In genomic region chr6:75693534-75693933, GRCh38 we compare ENCODE assay signal across 1 cellular context.
TF ChIP-seq lines count a peak whose summit lies in the region.

No MANE protein-coding gene starts in this region.

TF ChIP-seq in HepG2, 621 proteins besides CTCF, POLR2A, EP300 and RAD21 (continued from another document):
- TF ChIP-seq ZNF770 (CRISPR knock-in tag; IDR thresholded peaks at IDR 0.05) (no peak), FOXJ3 (CRISPR knock-in tag; IDR thresholded peaks at IDR 0.05; ENCODE audit: borderline replicate concordance) (no peak), ZNF570 (CRISPR knock-in tag; IDR thresholded peaks at IDR 0.05; ENCODE audit: borderline replicate concordance) (no peak), ZNF839 (CRISPR knock-in tag; IDR thresholded peaks at IDR 0.05; ENCODE audit: borderline replicate concordance) (no peak), ZNF225 (CRISPR knock-in tag; IDR thresholded peaks at IDR 0.05) (no peak), KLF12 (CRISPR knock-in tag; IDR thresholded peaks at IDR 0.05; ENCODE audit: borderline replicate concordance) (no peak), ZNF549 (CRISPR knock-in tag; IDR thresholded peaks at IDR 0.05) (no peak), FOXA3 (CRISPR knock-in tag; IDR thresholded peaks at IDR 0.05) (no peak), CEBPB (IDR thresholded peaks at IDR 0.05; ENCODE audit: borderline replicate concordance, low read depth, low read length) (no peak), ARID2 (CRISPR knock-in tag; IDR thresholded peaks at IDR 0.05; ENCODE audit: borderline replicate concordance) (no peak), ZNF563 (CRISPR knock-in tag; IDR thresholded peaks at IDR 0.05) (no peak)
- TF ChIP-seq, protein P1, sequence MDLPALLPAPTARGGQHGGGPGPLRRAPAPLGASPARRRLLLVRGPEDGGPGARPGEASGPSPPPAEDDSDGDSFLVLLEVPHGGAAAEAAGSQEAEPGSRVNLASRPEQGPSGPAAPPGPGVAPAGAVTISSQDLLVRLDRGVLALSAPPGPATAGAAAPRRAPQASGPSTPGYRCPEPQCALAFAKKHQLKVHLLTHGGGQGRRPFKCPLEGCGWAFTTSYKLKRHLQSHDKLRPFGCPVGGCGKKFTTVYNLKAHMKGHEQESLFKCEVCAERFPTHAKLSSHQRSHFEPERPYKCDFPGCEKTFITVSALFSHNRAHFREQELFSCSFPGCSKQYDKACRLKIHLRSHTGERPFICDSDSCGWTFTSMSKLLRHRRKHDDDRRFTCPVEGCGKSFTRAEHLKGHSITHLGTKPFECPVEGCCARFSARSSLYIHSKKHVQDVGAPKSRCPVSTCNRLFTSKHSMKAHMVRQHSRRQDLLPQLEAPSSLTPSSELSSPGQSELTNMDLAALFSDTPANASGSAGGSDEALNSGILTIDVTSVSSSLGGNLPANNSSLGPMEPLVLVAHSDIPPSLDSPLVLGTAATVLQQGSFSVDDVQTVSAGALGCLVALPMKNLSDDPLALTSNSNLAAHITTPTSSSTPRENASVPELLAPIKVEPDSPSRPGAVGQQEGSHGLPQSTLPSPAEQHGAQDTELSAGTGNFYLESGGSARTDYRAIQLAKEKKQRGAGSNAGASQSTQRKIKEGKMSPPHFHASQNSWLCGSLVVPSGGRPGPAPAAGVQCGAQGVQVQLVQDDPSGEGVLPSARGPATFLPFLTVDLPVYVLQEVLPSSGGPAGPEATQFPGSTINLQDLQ (CRISPR knock-in tag; IDR thresholded peaks at IDR 0.05): no peak
